18 cellular contexts compared by ENCODE assay signal in genomic region chr1:5758859-5759578, GRCh38.
"Had no signal": no experiment of that assay in that cellular context is flagged by ENCODE, and none has a peak within 500 bp of the region (broad histone marks: within the 10 kb centered on the region; RNA-seq: fewer than 3 reads in every experiment).

No MANE protein-coding gene starts in this region.

- H3K27me3 ChIP-seq: foreskin keratinocyte, right atrium auricular region, upper lobe of left lung, vagina had no signal

- H3K9me3 ChIP-seq: vagina had no signal

- H3K4me3 ChIP-seq: right atrium auricular region, smooth muscle cell, tibial artery, upper lobe of left lung, vagina had no signal

- DNase-seq: effector CD4-positive, alpha-beta T cell; endodermal cell; erythroblast; foreskin keratinocyte; immature natural killer cell; mesendoderm; naive thymus-derived CD4-positive, alpha-beta T cell; nephron progenitor cell; stimulated activated CD4-positive, alpha-beta T cell treated with anti-CD3 and anti-CD28 coated beads, Interleukin-4, amount 100 ng/mL, for 1 hour; stimulated activated CD8-positive, alpha-beta memory T cell treated with anti-CD3 and anti-CD28 coated beads, Interleukin-4, amount 100 ng/mL, for 48 hours; tibial artery; upper lobe of left lung had no signal

- H3K27ac ChIP-seq: foreskin keratinocyte, neutrophil, right atrium auricular region, tibial artery, upper lobe of left lung, vagina had no signal

- H3K4me1 ChIP-seq: foreskin keratinocyte, right atrium auricular region, tibial artery, upper lobe of left lung, vagina had no signal

- FAIRE-seq: endothelial cell of umbilical vein, keratinocyte had no signal

- H3K36me3 ChIP-seq: neutrophil, right atrium auricular region, tibial artery, upper lobe of left lung, vagina had no signal
